ENCODE assay signal across 27 cellular contexts in the genomic region with DNA sequence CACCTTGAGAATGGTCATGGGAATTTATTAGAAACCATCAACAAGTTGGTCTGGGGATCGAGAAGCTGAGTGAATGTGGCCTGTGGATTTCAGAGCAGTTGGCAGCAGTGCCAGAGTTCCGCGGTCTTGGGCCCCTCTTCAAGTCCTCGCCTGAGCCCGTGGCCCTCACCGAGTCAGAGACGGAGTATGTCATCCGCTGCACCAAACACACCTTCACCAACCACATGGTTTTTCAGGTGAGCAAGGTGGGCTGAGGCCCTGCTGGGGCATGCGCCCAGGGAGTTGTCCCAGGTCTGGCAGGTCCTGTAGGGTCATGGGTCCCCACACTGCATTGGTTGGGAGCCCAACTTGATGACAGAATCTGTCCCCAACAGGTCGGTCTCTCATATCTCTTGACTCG.
"Had no signal": no experiment of that assay in that cellular context is flagged by ENCODE, and none has a peak within 500 bp of the region (broad histone marks: within the 10 kb centered on the region; RNA-seq: fewer than 3 reads in every experiment).

No MANE protein-coding gene starts in this region.

- H3K9me3 ChIP-seq: breast epithelium, SJSA1 had no signal

- ATAC-seq: activated T-cell treated with anti-CD3 and anti-CD28 coated beads, Interleukin-2, amount 50 U/mL, for 72 hours; Panc1; T-helper 17 cell; WTC11 had no signal

- H3K27ac Mint-ChIP-seq: activated naive CD4-positive, alpha-beta T cell treated with anti-CD3 and anti-CD28 coated beads, Interleukin-2, amount 50 U/mL, for 24 hours; activated T-helper 2 cell treated with anti-CD3 and anti-CD28 coated beads, Interferon-gamma antibody, Interleukin-2, Interleukin-4, amounts not matched to agents 10 μg/mL and 5 μg/mL and 100 μg/mL, durations not matched to agents 14 hours and 24 hours and 36 hours; T-helper 17 cell; WTC11 had no signal

- H3K4me3 ChIP-seq: breast epithelium, SJSA1 had no signal

- H3K4me3 Mint-ChIP-seq: activated naive CD4-positive, alpha-beta T cell treated with anti-CD3 and anti-CD28 coated beads, Interleukin-2, amount 50 U/mL, for 24 hours; activated T-cell treated with anti-CD3 and anti-CD28 coated beads, Interleukin-2, amount 50 U/mL, for 72 hours; T-helper 17 cell; WTC11 had no signal

- H3K4me1 Mint-ChIP-seq: activated naive CD4-positive, alpha-beta T cell treated with anti-CD3 and anti-CD28 coated beads, Interleukin-2, amount 50 U/mL, for 24 hours; WTC11 had no signal

- H3K27ac ChIP-seq: breast epithelium, SJSA1 had no signal

- H3K9me3 Mint-ChIP-seq: activated naive CD4-positive, alpha-beta T cell treated with anti-CD3 and anti-CD28 coated beads, Interleukin-2, amount 50 U/mL, for 24 hours; activated T-cell treated with anti-CD3 and anti-CD28 coated beads, Interleukin-2, amount 50 U/mL, for 72 hours; activated T-helper 2 cell treated with anti-CD3 and anti-CD28 coated beads, Interferon-gamma antibody, Interleukin-2, Interleukin-4, amounts not matched to agents 10 μg/mL and 5 μg/mL and 100 μg/mL, durations not matched to agents 14 hours and 24 hours and 36 hours; WTC11 had no signal

- H3K27me3 Mint-ChIP-seq: activated naive CD4-positive, alpha-beta T cell treated with anti-CD3 and anti-CD28 coated beads, Interleukin-2, amount 50 U/mL, for 24 hours; T-helper 17 cell had no signal

- H3K27me3 ChIP-seq: breast epithelium, SJSA1 had no signal

- DNase-seq: activated CD4-positive, alpha-beta T cell treated with anti-CD3 and anti-CD28 coated beads for 48 hours; activated CD4-positive, alpha-beta T cell treated with anti-CD3 and anti-CD28 coated beads, Interleukin-2, amount 50 U/mL, for 4 hours; activated CD4-positive, CD25-positive, alpha-beta regulatory T cell treated with anti-CD3 and anti-CD28 coated beads, Interleukin-2, amount 50 U/mL, for 72 hours; activated CD8-positive, alpha-beta memory T cell treated with anti-CD3 and anti-CD28 coated beads for 24 hours; activated gamma-delta T cell treated with Interleukin-2 at 50 U/mL for 16 hours; activated T-cell treated with anti-CD3 and anti-CD28 coated beads, Interleukin-2, amount 50 U/mL, for 72 hours; aorta; caudate nucleus; Kasumi-1; NCI-H1105 treated with DMSO at 0.1 percent for 48 hours; NCI-H1436 treated with DMSO at 0.1 percent for 48 hours; NCI-H187; NCI-H2081; NCI-H510A treated with DMSO at 0.1 percent for 48 hours; NCI-H69; NK-92 treated with Interleukin-12 subunit alpha and Interleukin-12 subunit beta, amount 100 ng/mL, for 24 hours; OCI-M1; RPMI8226; SHP77; T-helper 17 cell; T-helper 9 cell had no signal

- H3K4me1 ChIP-seq: breast epithelium, SJSA1 had no signal
